1 cellular context compared by ENCODE assay signal in genomic region chr16:24151-24550, GRCh38. TPM values are rescaled to one million over a fixed set of nuclear protein-coding genes. Genes with fewer than 3 reads are reported as not detected.
"Had no signal": no experiment of that assay in that cellular context is flagged by ENCODE, and none has a peak within 500 bp of the region (broad histone marks: within the 10 kb centered on the region; RNA-seq: fewer than 3 reads in every experiment).

No MANE protein-coding gene starts in this region.

RNA-seq across cellular contexts. Expression of gene RHBDF1, which starts 48.3 kb away (rescaled TPM):
- total RNA-seq: naive thymus-derived CD8-positive, alpha-beta T cell had no signal
